Comparison of ENCODE assay signal across 1 cellular context in the genomic region with DNA sequence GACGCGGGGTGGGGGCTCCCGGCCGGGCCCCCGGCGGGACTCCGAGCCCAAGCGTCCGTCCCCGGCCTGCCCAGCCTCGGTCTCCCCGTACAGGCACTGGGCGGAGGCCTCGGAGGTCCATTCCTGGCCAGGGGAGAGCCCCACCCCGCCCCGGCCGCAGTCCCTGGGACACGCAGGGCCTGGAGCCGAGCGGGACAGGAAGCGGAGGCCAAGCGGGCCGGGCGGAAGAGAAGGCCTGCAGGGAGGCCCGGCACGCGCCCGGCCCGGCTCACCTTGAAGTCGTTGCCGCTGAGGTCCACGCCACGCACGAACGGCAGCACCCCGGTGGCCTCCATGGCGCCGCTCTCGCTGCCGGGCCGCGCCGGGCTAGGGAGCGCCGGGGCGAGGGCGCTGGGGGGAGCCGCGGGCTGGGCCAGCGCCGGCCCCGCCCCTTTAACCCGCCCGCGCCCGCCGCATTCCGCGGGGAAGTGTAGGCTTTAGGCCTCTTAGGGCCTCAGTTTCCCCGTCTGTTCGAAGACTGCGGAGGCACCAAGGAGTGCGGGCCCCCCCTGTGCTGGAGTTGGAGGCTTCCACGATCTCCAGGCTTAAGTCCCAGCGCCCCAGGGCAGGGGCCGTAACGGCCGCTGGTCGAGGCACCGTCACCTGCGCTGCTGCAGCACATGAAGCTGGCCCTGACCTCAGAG.
A peak's percentile ranks its signal among the peaks of the same experiment; 100 is the strongest.
TF ChIP-seq lines count a peak whose summit lies in the region.

A gene (minus strand): TSS at position 383 of the 683 bp plus-strand sequence. CDS start 48 bp downstream, at position 335.

TF ChIP-seq in HEK293, 187 proteins besides CTCF, POLR2A, EP300 and RAD21 (continued from another document):
- 0 out of 2 replicates have a peak, but pooled peaks have one; percentile 44 for TF ChIP-seq ZNF121 (tag by site-specific recombination; IDR thresholded peaks at IDR 0.05)
